In the genomic region with DNA sequence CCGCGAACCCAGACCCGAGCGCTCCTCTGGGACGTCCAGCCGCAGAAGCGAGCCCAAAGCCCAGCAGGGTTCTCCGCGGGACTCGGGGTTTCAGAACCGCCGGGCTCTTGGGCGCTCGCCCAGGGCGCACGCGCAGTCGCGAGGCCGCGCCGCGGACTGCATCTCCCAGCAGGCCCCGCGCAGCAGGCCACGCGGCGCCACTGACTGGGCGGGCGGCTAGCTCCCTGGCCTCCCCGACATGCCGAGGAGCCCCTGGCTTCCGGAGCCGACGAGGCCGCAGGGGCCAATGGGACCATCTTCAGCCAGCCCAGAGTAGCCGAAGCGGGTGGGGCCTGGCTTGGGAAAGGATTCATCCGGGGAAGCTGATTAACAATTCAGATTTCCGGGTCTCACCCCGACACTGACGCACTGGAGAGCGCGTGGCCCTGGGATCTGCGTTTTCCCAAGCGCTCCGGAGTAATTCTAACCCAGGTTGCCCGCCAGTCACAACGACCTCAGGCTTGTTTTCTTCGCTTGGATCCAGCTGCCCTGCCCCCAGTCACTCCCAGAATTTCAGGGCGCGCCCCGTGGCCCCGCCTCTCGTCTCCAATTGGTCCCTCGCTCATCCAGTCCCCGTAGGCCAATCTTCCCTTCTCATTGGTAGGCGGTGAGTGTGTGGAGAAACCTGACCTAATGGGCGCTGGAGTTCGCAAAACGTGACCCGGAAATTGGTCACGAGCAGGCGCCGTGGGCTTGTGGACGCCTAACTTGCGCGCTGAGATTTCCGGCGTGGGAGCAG, we compare ENCODE assay signal across 8 cellular contexts. TPM values are rescaled to one million over a fixed set of nuclear protein-coding genes. Genes with fewer than 3 reads are reported as not detected.
A peak's percentile ranks its signal among the peaks of the same experiment; 100 is the strongest.
DNase-seq lines count a peak whose midpoint lies in the region; ATAC-seq and TF ChIP-seq lines count a peak whose summit lies in the region.

Gene ZNF263, plus strand, starts transcription at position 745 of the 778 bp plus-strand sequence. CDS start 328 bp downstream, outside the sequence.

- H3K9me3 ChIP-seq in CD8-positive, alpha-beta memory T cell (ENCODE audit: low read length) = peaks cover 9% of the 10 kb centered on the region

- peak within 1 kb of the TSS; percentile 95 for H3K27ac ChIP-seq in CD8-positive, alpha-beta memory T cell (ENCODE audit: low read depth, low read length)

- DNase-seq in CD8-positive, alpha-beta memory T cell = peak; percentile 87 to 95 (median 94)
- DNase-seq in GM20000 (ENCODE audit: low spot score) (peak; percentile 98), HT-29 (ENCODE audit: low spot score) (peak; percentile 98), NOMO-1 (lab: John Stamatoyannopoulos, UW; ENCODE audit: unreplicated experiment in 2 of 2) (peak; percentile 98 to 99), medulla oblongata (ENCODE audit: extremely low spot score) (peak; percentile 99)
- peak; percentile 87 to 88 (median 88) for DNase-seq in effector memory CD8-positive, alpha-beta T cell
- peak; percentile 89 for DNase-seq in stimulated activated CD8-positive, alpha-beta memory T cell treated with anti-CD3 and anti-CD28 coated beads, Interleukin-12 subunit alpha, Interleukin-12 subunit beta, amount 100 ng/mL, for 1 hour (ENCODE audit: low read depth)

- TF ChIP-seq CTCF in GM20000 (IDR thresholded peaks at IDR 0.05; ENCODE audit: extremely low read depth, missing control alignments) = no peak

- peak; percentile 84 for ATAC-seq in effector memory CD8-positive, alpha-beta T cell (replicated peaks)

- H3K27ac Mint-ChIP-seq in CD8-positive, alpha-beta memory T cell = peak within 1 kb of the TSS; percentile 84 to 99 (median 96)
- peak within 1 kb of the TSS; percentile 91 to 94 for H3K27ac Mint-ChIP-seq in effector memory CD8-positive, alpha-beta T cell

- H3K36me3 ChIP-seq in CD8-positive, alpha-beta memory T cell (ENCODE audit: insufficient read depth, low read length) = peaks cover 28% of the 10 kb centered on the region

- peaks cover 18 to 48% (median 38%) of the 10 kb centered on the region in 3 donors for H3K36me3 Mint-ChIP-seq in CD8-positive, alpha-beta memory T cell
- peaks cover 29% of the 10 kb centered on the region for H3K36me3 Mint-ChIP-seq in effector memory CD8-positive, alpha-beta T cell (ENCODE audit: insufficient read depth)

- H3K4me3 ChIP-seq in CD8-positive, alpha-beta memory T cell (ENCODE audit: low read length) = peak within 1 kb of the TSS; percentile 91

- H3K4me1 Mint-ChIP-seq in CD8-positive, alpha-beta memory T cell = peaks cover 35 to 48% (median 41%) of the 10 kb centered on the region in 3 donors
- peaks cover 21 to 31% of the 10 kb centered on the region in 2 donors for H3K4me1 Mint-ChIP-seq in effector memory CD8-positive, alpha-beta T cell (ENCODE audit: low read depth in 2 of 2)

- peaks cover 0 to 4% of the 10 kb centered on the region in 2 donors for H3K27me3 Mint-ChIP-seq in CD8-positive, alpha-beta memory T cell
- no peaks in the 10 kb centered on the region for H3K27me3 Mint-ChIP-seq in effector memory CD8-positive, alpha-beta T cell

- H3K4me1 ChIP-seq in CD8-positive, alpha-beta memory T cell (ENCODE audit: insufficient read depth, low read length) = peaks cover 25% of the 10 kb centered on the region

- peak within 1 kb of the TSS; percentile 88 to 97 (median 96) for H3K4me3 Mint-ChIP-seq in CD8-positive, alpha-beta memory T cell
- peak within 1 kb of the TSS; percentile 86 to 89 for H3K4me3 Mint-ChIP-seq in effector memory CD8-positive, alpha-beta T cell

- POLR2A ChIA-PET in CD8-positive, alpha-beta memory T cell (lab: Charles Lee) = interaction anchor here (0.6 to 1.9 kb wide), 17 partner anchors 16 to 435 kb away, joined by 3 to 21 read pairs (median 4); partner anchors contain the start of genes TIGD7, ZNF174, ZNF213 and ZNF75A
- POLR2A ChIA-PET in activated CD8-positive, alpha-beta memory T cell treated with anti-CD3 and anti-CD28 coated beads for 36 hours (lab: Charles Lee) = interaction anchor here (0.6 to 3.2 kb wide), 8 partner anchors 13 to 160 kb away, joined by 3 to 14 read pairs (median 4); partner anchors contain the start of genes NAA60, TIGD7, ZNF213 and ZNF597

- peaks cover 0 to 25% (median 11%) of the 10 kb centered on the region in 5 donors for H3K9me3 Mint-ChIP-seq in CD8-positive, alpha-beta memory T cell
- H3K9me3 Mint-ChIP-seq in effector memory CD8-positive, alpha-beta T cell = no peaks in the 10 kb centered on the region

- CTCF ChIA-PET in CD8-positive, alpha-beta memory T cell (lab: Charles Lee) = interaction anchor here (0.7 to 2.1 kb wide), 9 partner anchors 10 to 218 kb away, joined by 3 to 10 read pairs (median 3); partner anchors contain the start of genes CLUAP1, TIGD7, ZNF174 and ZNF75A
- CTCF ChIA-PET in activated CD8-positive, alpha-beta memory T cell treated with anti-CD3 and anti-CD28 coated beads for 36 hours (lab: Charles Lee) = interaction anchor here (0.9 to 3.0 kb wide), 3 partner anchors 15 to 35 kb away, joined by 3 to 15 read pairs (median 3); no protein-coding TSS in a partner anchor

- no peaks in the 10 kb centered on the region for H3K27me3 ChIP-seq in CD8-positive, alpha-beta memory T cell (ENCODE audit: insufficient read depth, low read length, poor library complexity, severe bottlenecking)

RNA-seq across cellular contexts. Expression of gene ZNF263, which starts in this region (rescaled TPM):
- 10 to 100 TPM; 29.2 to 35.1 TPM for total RNA-seq in CD8-positive, alpha-beta memory T cell
- polyA plus RNA-seq in CD8-positive, alpha-beta memory T cell = 47.7 TPM
- 102 and 106 TPM in 2 replicates for total RNA-seq in HT-29 (2014; rRNA removed; shearing (Covaris generic))
- total RNA-seq in activated CD8-positive, alpha-beta memory T cell treated with anti-CD3 and anti-CD28 coated beads for 36 hours = 10 to 100 TPM; 26.2 to 27.0 TPM

Comparison
In these comparisons a context has a peak if more than half of its experiments do, and no peak if none do; other contexts are left out.
1. Peak in every context shown above with its lines: DNase-seq, ATAC-seq, H3K4me3 ChIP-seq and H3K27ac ChIP-seq.